In genomic region chr3:170221924-170222646, GRCh38 we compare ENCODE assay signal across 8 cellular contexts. TPM values are rescaled to one million over a fixed set of nuclear protein-coding genes. Genes with fewer than 3 reads are reported as not detected.
DNase-seq lines count a peak whose midpoint lies in the region; ATAC-seq and TF ChIP-seq lines count a peak whose summit lies in the region.

Gene PRKCI (plus strand): TSS chr3:170222424. CDS start chr3:170222670, 246 bp downstream.

- H3K36me3 Mint-ChIP-seq in T-cell, result no peaks in the 10 kb centered on the region

- DNase-seq in GM12865 (ENCODE audit: low read depth) (peak; percentile 97), NCI-H1417 treated with DMSO at 0.1 percent for 48 hours (lab: John Stamatoyannopoulos, UW) (peak; percentile 97), T-cell (peak; percentile 62 to 88 (median 76)), cardiac septum (ENCODE audit: low spot score) (peak; percentile 97), trophoblast cell (peak; percentile 93 to 97), transverse colon (peak; percentile 96)

- no peak within 1 kb of the TSS for H2AK5ac ChIP-seq in trophoblast cell (ENCODE audit: low read length)

- H4K12ac ChIP-seq in trophoblast cell (ENCODE audit: low read depth, low read length), result peak within 1 kb of the TSS; percentile 66

- H2BK5ac ChIP-seq in trophoblast cell (ENCODE audit: low read depth, low read length, poor library complexity), result peak within 1 kb of the TSS; percentile 96

- no peaks in the 10 kb centered on the region for H3K9me3 Mint-ChIP-seq in T-cell

- H3K9me3 ChIP-seq in trophoblast cell (ENCODE audit: insufficient read depth, low read depth, low read length) (no peaks in the 10 kb centered on the region), transverse colon (no peaks in the 10 kb centered on the region)

- no peaks in the 10 kb centered on the region for H3K27me3 ChIP-seq in trophoblast cell (ENCODE audit: insufficient read depth, low read length)
- H3K27me3 ChIP-seq in transverse colon, result no peaks in the 10 kb centered on the region

- peak within 1 kb of the TSS; percentile 97 for H2AFZ ChIP-seq in trophoblast cell (ENCODE audit: insufficient read depth, low read length, poor library complexity)

- peak; percentile 89 for TF ChIP-seq POLR2A in transverse colon (IDR thresholded peaks at IDR 0.05)

- peak within 1 kb of the TSS; percentile 71 for H3K18ac ChIP-seq in trophoblast cell (ENCODE audit: low read length)

- H3K79me2 ChIP-seq in trophoblast cell (ENCODE audit: control insufficient read depth, insufficient read depth, low read length, poor library complexity), result peaks cover 6% of the 10 kb centered on the region

- H3K9ac ChIP-seq in trophoblast cell (ENCODE audit: low read length), result peak within 1 kb of the TSS; percentile 86

- 0% methylated on average over 56 to 60 of the region's 60 CpGs for WGBS in adipose tissue, 3 donors
- WGBS in trophoblast cell (ENCODE audit: extremely low coverage, insufficient coverage, insufficient read length), result no CpG with 5 or more reads among the region's 60 CpGs
- 0% methylated on average over 2 to 52 of the region's 60 CpGs for WGBS in transverse colon (ENCODE audit: low coverage in 1 of 2), 2 donors

- peak within 1 kb of the TSS; percentile 95 for H4K91ac ChIP-seq in trophoblast cell (ENCODE audit: low read depth, low read length)

- H3K27ac ChIP-seq in adipose tissue (ENCODE audit: low read depth, low read length), result peak within 1 kb of the TSS; percentile 73
- peak within 1 kb of the TSS; percentile 59 for H3K27ac ChIP-seq in trophoblast cell (ENCODE audit: low read depth, low read length)
- peak within 1 kb of the TSS; percentile 87 to 94 (median 91) for H3K27ac ChIP-seq in transverse colon

- peak within 1 kb of the TSS; percentile 92 to 97 for H3K27ac Mint-ChIP-seq in T-cell

- POLR2A ChIA-PET in T-cell (lab: Charles Lee), result interaction anchor here in 1 of 2 donors (0.5 to 0.7 kb wide), 2 partner anchors 39 to 134 kb away, joined by 3 to 4 read pairs; no protein-coding TSS in a partner anchor

- H3K4me3 ChIP-seq in GM12865 (ENCODE audit: low read depth, low read length) (peak within 1 kb of the TSS; percentile 65), trophoblast cell (ENCODE audit: low read depth, low read length) (peak within 1 kb of the TSS; percentile 96), transverse colon (peak within 1 kb of the TSS; percentile 80 to 98 (median 91))

- in situ Hi-C loops in transverse colon (cut with MboI; ENCODE audit: low pct_ligation_motif_present in 1 of 4, low pct_unique_long_range_greater_than_20kb in 1 of 4, low sequenced_read_pairs in 3 of 4), result no loop called here

- CTCF ChIA-PET in T-cell (lab: Charles Lee), result no interaction called here

- H3K4me2 ChIP-seq in trophoblast cell (ENCODE audit: low read length), result peak within 1 kb of the TSS; percentile 85

- intact Hi-C loops in cardiac septum (cut with DNase I) (loop anchor here (5.0 kb wide), 2 partner anchors 40 to 135 kb away; partner anchors contain the start of genes PHC3 and SKIL), transverse colon (cut with DNase I; ENCODE audit: low total_unique reads) (no loop called here)

- H2BK12ac ChIP-seq in trophoblast cell (ENCODE audit: low read length), result peak within 1 kb of the TSS; percentile 67

- H3K36me3 ChIP-seq in trophoblast cell (ENCODE audit: control insufficient read depth in 1 of 2, insufficient read depth in 2 of 2, low read length in 2 of 2) (no peaks in the 10 kb centered on the region), transverse colon (no peaks in the 10 kb centered on the region)

- H2BK120ac ChIP-seq in trophoblast cell (ENCODE audit: insufficient read depth, low read length, poor library complexity), result peak within 1 kb of the TSS; percentile 97

- H3K14ac ChIP-seq in trophoblast cell (ENCODE audit: low read length), result peak within 1 kb of the TSS; percentile 87

- TF ChIP-seq CTCF in GM12865 (IDR thresholded peaks at IDR 0.05; ENCODE audit: insufficient read depth, low read depth, low read length, missing control alignments) (no peak), transverse colon (IDR thresholded peaks at IDR 0.05) (no peak)

- H3K4me3 Mint-ChIP-seq in T-cell, result peak within 1 kb of the TSS; percentile 92 to 93 (median 92)

- H3K4ac ChIP-seq in trophoblast cell (ENCODE audit: low read depth, low read length), result peak within 1 kb of the TSS; percentile 75

- peak within 1 kb of the TSS; percentile 84 for H4K8ac ChIP-seq in trophoblast cell (ENCODE audit: low read depth, low read length)

- H3K27me3 Mint-ChIP-seq in T-cell, result no peaks in the 10 kb centered on the region

- H3K23ac ChIP-seq in trophoblast cell (ENCODE audit: low read length), result no peak within 1 kb of the TSS

- peak; percentile 95 for ATAC-seq in HG02759 (IDR thresholded peaks at IDR 0.05; ENCODE audit: unreplicated experiment)
- ATAC-seq in T-cell (replicated peaks in 1 of 4), result peak; percentile 90 to 97 (median 96)

- H3K4me1 ChIP-seq in trophoblast cell (ENCODE audit: control insufficient read depth in 1 of 2, insufficient read depth in 2 of 2, low read length in 2 of 2) (no peaks in the 10 kb centered on the region), transverse colon (peaks cover 0 to 29% (median 12%) of the 10 kb centered on the region in 4 donors)

- peaks cover 27 to 38% (median 35%) of the 10 kb centered on the region in 3 donors for H3K4me1 Mint-ChIP-seq in T-cell

- peaks cover 6% of the 10 kb centered on the region for H3K79me1 ChIP-seq in trophoblast cell (ENCODE audit: low read length)

- TF ChIP-seq EP300 in transverse colon (IDR thresholded peaks at IDR 0.05; ENCODE audit: low read depth), result no peak

RNA-seq across cellular contexts. Expression of gene PRKCI, which starts in this region (rescaled TPM):
- total RNA-seq in T-cell (10 to 100 TPM; 17.1 to 26.3 (median 23.9) TPM), cardiac septum (14.3 TPM), transverse colon (10 to 100 TPM; 21.1 to 52.1 (median 36.0) TPM)
- 10 to 100 TPM in 1 of 3 donors, 1 to 10 TPM in 2; 4.8 to 12.8 (median 8.3) TPM for polyA plus RNA-seq in adipose tissue
- 23.7 and 24.6 TPM in 2 replicates for polyA plus RNA-seq in trophoblast cell (2013)

Comparison
In these comparisons a context has a peak if more than half of its experiments do, and no peak if none do; other contexts are left out.
1. Peak in every context shown above with its lines: DNase-seq, ATAC-seq, H3K4me3 ChIP-seq and H3K27ac ChIP-seq.